14 cellular contexts compared by ENCODE assay signal in genomic region chr4:168521736-168522135, GRCh38. TPM values are rescaled to one million over a fixed set of nuclear protein-coding genes. Genes with fewer than 3 reads are reported as not detected.
"Had no signal": no experiment of that assay in that cellular context is flagged by ENCODE, and none has a peak within 500 bp of the region (broad histone marks: within the 10 kb centered on the region; RNA-seq: fewer than 3 reads in every experiment).

No MANE protein-coding gene starts in this region.

- H3K36me3 ChIP-seq: brain microvascular endothelial cell, esophagus muscularis mucosa, ovary, tibial artery, uterus had no signal

- H3K4me1 ChIP-seq: tibial artery, uterus had no signal

- DNase-seq: activated CD4-positive, alpha-beta T cell treated with anti-CD3 and anti-CD28 coated beads, Interleukin-2, amount 50 U/mL, for 4 hours; activated CD4-positive, CD25-positive, alpha-beta regulatory T cell treated with anti-CD3 and anti-CD28 coated beads, Interleukin-2, amount 50 U/mL, for 72 hours; activated T-cell treated with anti-CD3 and anti-CD28 coated beads, Interleukin-2, amount 50 U/mL, for 1 hour; amygdala; brain microvascular endothelial cell; foreskin fibroblast; islet precursor cell; mesenchymal stem cell; ovary; tibial artery; uterus had no signal

- H3K9me3 ChIP-seq: esophagus muscularis mucosa, ovary, tibial artery, uterus had no signal

- ATAC-seq: left lobe of liver had no signal

- H3K4me3 ChIP-seq: esophagus muscularis mucosa, ovary, tibial artery, uterus had no signal

- H3K27me3 ChIP-seq: brain microvascular endothelial cell, esophagus muscularis mucosa, ovary, tibial artery, uterus had no signal

- H3K27ac ChIP-seq: brain microvascular endothelial cell, esophagus muscularis mucosa, ovary, tibial artery, uterus had no signal

RNA-seq across cellular contexts. Expression of gene DDX60L, which starts 41.4 kb away (rescaled TPM):
- polyA plus RNA-seq: neural cell had no signal
